Comparison of ENCODE assay signal across 6 cellular contexts in the genomic region with DNA sequence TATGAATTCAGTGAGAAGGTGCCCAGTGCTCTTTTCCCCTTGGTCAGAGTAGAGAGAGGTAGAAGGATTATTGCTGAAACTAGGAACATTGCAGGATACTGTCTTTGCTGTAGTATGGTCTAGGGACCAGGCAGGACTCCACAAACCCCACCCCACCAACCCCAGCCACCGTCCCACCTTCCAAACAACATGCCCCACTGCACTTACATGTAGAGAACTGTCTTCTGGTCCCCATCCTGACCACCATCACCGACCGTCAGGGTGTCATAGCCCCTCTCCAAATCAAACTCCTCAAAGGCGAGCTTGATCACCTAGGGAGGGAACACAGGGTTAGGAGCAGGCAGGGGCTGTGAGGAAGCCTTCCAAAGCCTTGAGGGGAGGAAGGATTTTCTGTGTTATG.
"Had no signal": no experiment of that assay in that cellular context is flagged by ENCODE, and none has a peak within 500 bp of the region (broad histone marks: within the 10 kb centered on the region; RNA-seq: fewer than 3 reads in every experiment).

No MANE protein-coding gene starts in this region.

- H3K36me3 ChIP-seq: HAP-1 had no signal

- H3K27ac ChIP-seq: GM23248 had no signal

- H3K4me3 ChIP-seq: GM23248, HAP-1, K562 had no signal

- H3K9me3 ChIP-seq: HAP-1 had no signal

- DNase-seq: GM23248, GOT3, H7, IMR-90 had no signal

- H3K9ac ChIP-seq: GM23248 had no signal

- H3K4me1 ChIP-seq: HAP-1 had no signal
